Comparison of ENCODE assay signal across 4 cellular contexts in genomic region chr7:72944937-72945336, GRCh38. TPM values are rescaled to one million over a fixed set of nuclear protein-coding genes. Genes with fewer than 3 reads are reported as not detected.
"Had no signal": no experiment of that assay in that cellular context is flagged by ENCODE, and none has a peak within 500 bp of the region (broad histone marks: within the 10 kb centered on the region; RNA-seq: fewer than 3 reads in every experiment).

No MANE protein-coding gene starts in this region.

RNA-seq across cellular contexts. Expression of gene TRIM74, which starts 24.3 kb away (rescaled TPM):
- total RNA-seq: GM23248, H4, H7, HT1080 had no signal
- polyA plus RNA-seq: GM23248 had no signal
